Comparison of ENCODE assay signal across 12 cellular contexts in the genomic region with DNA sequence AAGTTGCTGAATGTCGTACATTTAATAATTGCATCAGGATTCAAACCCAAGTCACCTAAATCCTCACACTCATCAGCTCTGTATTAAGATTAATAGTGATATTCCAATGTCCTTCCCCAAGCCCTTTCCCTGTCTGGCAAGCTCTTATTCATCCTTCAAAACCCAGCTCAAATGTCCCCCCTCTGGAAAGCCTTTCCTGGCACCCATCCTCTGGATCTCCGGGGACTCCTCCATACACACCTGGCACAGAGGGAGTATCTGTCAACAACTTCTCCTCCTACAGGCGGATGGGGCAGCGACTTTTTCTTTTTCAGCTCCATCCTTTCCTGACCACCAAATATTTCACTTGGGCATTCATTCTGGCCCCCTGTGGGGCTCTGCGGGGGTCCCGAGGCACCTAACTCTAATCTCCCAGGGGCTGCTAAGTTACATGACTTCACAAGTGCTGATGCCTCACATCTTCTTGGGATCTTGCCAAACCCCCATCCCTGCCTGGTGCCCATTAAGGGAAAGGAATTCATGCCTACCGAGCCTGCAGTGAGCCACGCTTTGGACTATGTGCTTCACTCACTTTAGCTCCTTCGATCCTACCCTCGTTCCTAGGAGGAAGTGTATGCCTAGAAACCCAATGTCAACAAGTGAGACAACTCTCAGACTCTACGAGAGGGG. TPM values are rescaled to one million over a fixed set of nuclear protein-coding genes. Genes with fewer than 3 reads are reported as not detected.
DNase-seq lines count a peak whose midpoint lies in the region; ATAC-seq and TF ChIP-seq lines count a peak whose summit lies in the region.
"Had no signal": no experiment of that assay in that cellular context is flagged by ENCODE, and none has a peak within 500 bp of the region (broad histone marks: within the 10 kb centered on the region; RNA-seq: fewer than 3 reads in every experiment).

No MANE protein-coding gene starts in this region.

- H3K4me3 ChIP-seq in Panc1 (ENCODE audit: low read depth in 2 of 2, low read length in 2 of 2) (no peak overlapping the region), sigmoid colon (no peak overlapping the region)
- H3K4me3 ChIP-seq: dorsolateral prefrontal cortex had no signal

- H3K27me3 ChIP-seq in Panc1 (ENCODE audit: control insufficient read depth, insufficient read depth, low read length) (no peaks in the 10 kb centered on the region), sigmoid colon (no peaks in the 10 kb centered on the region)

- intact Hi-C loops in Panc1 (cut with micrococcal nuclease; ENCODE audit: unreplicated experiment) (loop anchor here (2.0 kb wide), 1 partner anchor 27 kb away; no protein-coding TSS in a partner anchor), sigmoid colon (cut with DNase I) (no loop called here)

- no TSS peak for BruUV-seq in Panc1 (replicated peaks; lab: Mats Ljungman, UMichigan)

- peak overlapping the region; percentile 32; the same call in 1 of the 2 replicates for H3K27ac ChIP-seq in Panc1 (ENCODE audit: low read length)
- peak overlapping the region; percentile 32 for H3K27ac ChIP-seq in epithelial cell of prostate
- H3K27ac ChIP-seq in sigmoid colon = peak overlapping the region; percentile 62 to 96 (median 87)
- H3K27ac ChIP-seq: dorsolateral prefrontal cortex, WERI-Rb-1 had no signal

- TF ChIP-seq POLR2A in sigmoid colon (IDR thresholded peaks at IDR 0.05) = no peak

- peaks cover 31% of the 10 kb centered on the region for H3K4me1 ChIP-seq in Panc1 (ENCODE audit: control insufficient read depth, insufficient read depth, low read length)
- peaks cover 0 to 41% (median 37%) of the 10 kb centered on the region in 4 donors for H3K4me1 ChIP-seq in sigmoid colon

- CTCF ChIA-PET in Panc1 (lab: Charles Lee) = interaction anchor here (1.1 kb wide), 1 partner anchor 42 kb away, joined by 3 read pairs; no protein-coding TSS in a partner anchor

- DNase-seq in Daoy (ENCODE audit: low read depth) = peak; percentile 98
- no peak for DNase-seq in Panc1 (ENCODE audit: low read depth, low spot score)
- DNase-seq in epithelial cell of prostate (ENCODE audit: low read depth, low spot score) = peak; percentile 50
- DNase-seq in sigmoid colon = peak; percentile 83
- DNase-seq in NCI-H2227 (lab: John Stamatoyannopoulos, UW; ENCODE audit: unreplicated experiment) = no peak
- no peak for DNase-seq in NCI-H1048 (lab: John Stamatoyannopoulos, UW)
- DNase-seq: naive thymus-derived CD4-positive, alpha-beta T cell; substantia nigra; WERI-Rb-1 had no signal

- POLR2A ChIA-PET in Panc1 (lab: Charles Lee) = no interaction called here

- in situ Hi-C loops in Panc1 (cut with HindIII; ENCODE audit: low pct_unique_long_range_greater_than_20kb, low sequenced_read_pairs) = no loop called here

- H3K36me3 ChIP-seq in Panc1 (ENCODE audit: control insufficient read depth, insufficient read depth, low read length) = no peaks in the 10 kb centered on the region
- peaks cover 0 to 4% (median 0%) of the 10 kb centered on the region in 4 donors for H3K36me3 ChIP-seq in sigmoid colon
- H3K36me3 ChIP-seq: WERI-Rb-1 had no signal

- TF ChIP-seq CTCF in Panc1 (IDR thresholded peaks at IDR 0.05) (no peak), sigmoid colon (IDR thresholded peaks at IDR 0.05) (no peak)

- 40 to 74% methylated on average over 11 of the region's 11 CpGs for WGBS in sigmoid colon, 2 donors

- H3K9me3 ChIP-seq in Panc1 (ENCODE audit: control insufficient read depth, insufficient read depth, low read depth, low read length) (no peaks in the 10 kb centered on the region), sigmoid colon (no peaks in the 10 kb centered on the region)

- TF ChIP-seq EP300 in sigmoid colon (IDR thresholded peaks at IDR 0.05) = no peak

- ATAC-seq in Panc1 (0 out of 2 replicates have a peak, but pooled peaks have one; percentile 22), HG03135 (IDR thresholded peaks at IDR 0.05; ENCODE audit: unreplicated experiment) (no peak), GM18517 (IDR thresholded peaks at IDR 0.05; ENCODE audit: unreplicated experiment) (no peak)
- ATAC-seq: naive thymus-derived CD4-positive, alpha-beta T cell had no signal

RNA-seq across cellular contexts. Expression of gene TINAGL1, which starts 15.2 kb away (rescaled TPM):
- 29.9 and 39.1 TPM in 2 replicates for total RNA-seq in Daoy (2014; rRNA removed; shearing (Covaris generic))
- 6.1 TPM for total RNA-seq in Panc1 (2021; ENCODE audit: unreplicated experiment)
- polyA plus RNA-seq in Panc1 (2012; ENCODE audit: insufficient read length) = 4.0 TPM
- total RNA-seq in sigmoid colon = 100 to 1,000 TPM in 3 of 4 donors, 10 to 100 TPM in 1; 62.9 to 238 (median 132) TPM
- polyA plus RNA-seq in sigmoid colon = 10 to 100 TPM; 21.0 to 87.9 (median 40.9) TPM
- total RNA-seq: naive thymus-derived CD4-positive, alpha-beta T cell had no signal
- polyA plus RNA-seq: naive thymus-derived CD4-positive, alpha-beta T cell had no signal

RNA-seq across cellular contexts. Expression of gene HCRTR1, which starts 25.9 kb away (rescaled TPM):
- total RNA-seq in Daoy (2014; rRNA removed; shearing (Covaris generic)) = not detected in 2 replicates
- 0.18 TPM for total RNA-seq in Panc1 (2021; ENCODE audit: unreplicated experiment)
- polyA plus RNA-seq in Panc1 (2012; ENCODE audit: insufficient read length) = not detected
- not detected for total RNA-seq in sigmoid colon
- under 1 TPM in 1 of 3 donors, not detected in 2; 0.03 TPM for polyA plus RNA-seq in sigmoid colon
- total RNA-seq: naive thymus-derived CD4-positive, alpha-beta T cell had no signal
- polyA plus RNA-seq: naive thymus-derived CD4-positive, alpha-beta T cell had no signal

RNA-seq across cellular contexts. Expression of gene PEF1, which starts 53.1 kb away (rescaled TPM):
- 109 and 126 TPM in 2 replicates for total RNA-seq in Daoy (2014; rRNA removed; shearing (Covaris generic))
- total RNA-seq in Panc1 (2021; ENCODE audit: unreplicated experiment) (58.4 TPM), sigmoid colon (10 to 100 TPM; 52.9 to 87.4 (median 65.7) TPM)
- polyA plus RNA-seq in Panc1 (2012; ENCODE audit: insufficient read length) = 60.1 TPM
- 10 to 100 TPM; 56.5 to 74.2 (median 66.4) TPM for polyA plus RNA-seq in sigmoid colon

Comparison
In these comparisons a context has a peak if more than half of its experiments do, and no peak if none do; other contexts are left out.
1. DNase-seq: peak in Daoy (single experiment), epithelial cell of prostate (single experiment) and sigmoid colon (single experiment); none in Panc1 (single experiment), NCI-H2227 (single experiment) and NCI-H1048 (single experiment).
2. H3K27ac ChIP-seq: peak in every context shown above with its lines; median percentile 87 in sigmoid colon; 32 in Panc1; 32 in epithelial cell of prostate.